Comparison of ENCODE assay signal across 6 cellular contexts in genomic region chr12:113186033-113186365, GRCh38. TPM values are rescaled to one million over a fixed set of nuclear protein-coding genes. Genes with fewer than 3 reads are reported as not detected.
DNase-seq lines count a peak whose midpoint lies in the region; ATAC-seq and TF ChIP-seq lines count a peak whose summit lies in the region.

No MANE protein-coding gene starts in this region.

- TF ChIP-seq CTCF in AG10803 (conservative IDR thresholded peaks at IDR 0.05; ENCODE audit: low read length) = no peak
- no peak for TF ChIP-seq CTCF in epithelial cell of proximal tubule (conservative IDR thresholded peaks at IDR 0.05; ENCODE audit: low read depth, low read length)

- no peaks in the 10 kb centered on the region for H3K9me3 Mint-ChIP-seq in stimulated activated naive CD8-positive, alpha-beta T cell treated with anti-CD3 and anti-CD28 coated beads, Interleukin-15, amount 100 ng/mL, for 72 hours

- no peaks in the 10 kb centered on the region for H3K9me3 ChIP-seq in MG63

- H3K4me3 ChIP-seq in AG10803 (ENCODE audit: low read length) (peak overlapping the region; percentile 86), MG63 (peak overlapping the region; percentile 93), epithelial cell of proximal tubule (ENCODE audit: low read depth, low read length) (peak overlapping the region; percentile 91)

- ATAC-seq in stimulated activated naive CD8-positive, alpha-beta T cell treated with anti-CD3 and anti-CD28 coated beads, Interleukin-15, amount 100 ng/mL, for 72 hours = no peak
- no peak for ATAC-seq in GM21447 (IDR thresholded peaks at IDR 0.05; ENCODE audit: unreplicated experiment)

- H3K27me3 ChIP-seq in MG63 = no peaks in the 10 kb centered on the region

- H3K27me3 Mint-ChIP-seq in stimulated activated naive CD8-positive, alpha-beta T cell treated with anti-CD3 and anti-CD28 coated beads, Interleukin-15, amount 100 ng/mL, for 72 hours = no peaks in the 10 kb centered on the region

- H3K27ac Mint-ChIP-seq in stimulated activated naive CD8-positive, alpha-beta T cell treated with anti-CD3 and anti-CD28 coated beads, Interleukin-15, amount 100 ng/mL, for 72 hours = peak overlapping the region; percentile 90 to 99

- peaks cover 35% of the 10 kb centered on the region for H3K4me1 Mint-ChIP-seq in stimulated activated naive CD8-positive, alpha-beta T cell treated with anti-CD3 and anti-CD28 coated beads, Interleukin-15, amount 100 ng/mL, for 72 hours

- DNase-seq in AG10803 (ENCODE audit: low read depth) (no peak), MG63 (no peak), epithelial cell of proximal tubule (ENCODE audit: low read depth) (no peak), hypothalamus (lab: John Stamatoyannopoulos, UW) (no peak)
- DNase-seq in stimulated activated naive CD8-positive, alpha-beta T cell treated with anti-CD3 and anti-CD28 coated beads, Interleukin-15, amount 100 ng/mL, for 72 hours = no peak

- peaks cover 46% of the 10 kb centered on the region for H3K36me3 ChIP-seq in MG63

- H3K4me3 Mint-ChIP-seq in stimulated activated naive CD8-positive, alpha-beta T cell treated with anti-CD3 and anti-CD28 coated beads, Interleukin-15, amount 100 ng/mL, for 72 hours = peak overlapping the region; percentile 94 to 96

RNA-seq across cellular contexts. Expression of gene RITA1, which starts 0.5 kb away (rescaled TPM):
- 34.4 and 38.6 TPM in 2 replicates for total RNA-seq in MG63 (2014; rRNA removed; shearing (Covaris generic); ENCODE audit: low replicate concordance)
- 26.6 and 37.1 TPM in 2 replicates for total RNA-seq in epithelial cell of proximal tubule

RNA-seq across cellular contexts. Expression of gene DDX54, which starts 0.7 kb away (rescaled TPM):
- total RNA-seq in MG63 (2014; rRNA removed; shearing (Covaris generic); ENCODE audit: low replicate concordance) = 80.5 and 82.0 TPM in 2 replicates
- total RNA-seq in epithelial cell of proximal tubule = 97.7 and 112 TPM in 2 replicates

RNA-seq across cellular contexts. Expression of gene TPCN1, which starts 35.3 kb away (rescaled TPM):
- 3.9 and 5.4 TPM in 2 replicates for total RNA-seq in MG63 (2014; rRNA removed; shearing (Covaris generic); ENCODE audit: low replicate concordance)
- 16.9 and 32.0 TPM in 2 replicates for total RNA-seq in epithelial cell of proximal tubule

RNA-seq across cellular contexts. Expression of gene CFAP73, which starts 36.5 kb away (rescaled TPM):
- not detected in 2 replicates for total RNA-seq in MG63 (2014; rRNA removed; shearing (Covaris generic); ENCODE audit: low replicate concordance)
- not detected in 2 replicates for total RNA-seq in epithelial cell of proximal tubule

RNA-seq across cellular contexts. Expression of gene RASAL1, which starts 50.4 kb away (rescaled TPM):
- not detected in 2 replicates for total RNA-seq in MG63 (2014; rRNA removed; shearing (Covaris generic); ENCODE audit: low replicate concordance)
- total RNA-seq in epithelial cell of proximal tubule = 2.0 and 2.1 TPM in 2 replicates
